In genomic region chr3:196711838-196712513, GRCh38 we compare ENCODE assay signal across 8 cellular contexts. TPM values are rescaled to one million over a fixed set of nuclear protein-coding genes. Genes with fewer than 3 reads are reported as not detected.
A peak's percentile ranks its signal among the peaks of the same experiment; 100 is the strongest.
DNase-seq lines count a peak whose midpoint lies in the region; ATAC-seq and TF ChIP-seq lines count a peak whose summit lies in the region.

TSS of gene CEP19 (minus strand) at chr3:196712250. CDS start at chr3:196708657, 3,593 bp downstream.
TSS of gene PIGX (plus strand) at chr3:196712377.

- H3K27me3 ChIP-seq in cardiac muscle cell, result no peaks in the 10 kb centered on the region
- H3K27me3 ChIP-seq in transverse colon, result no peaks in the 10 kb centered on the region

- H3K9me3 ChIP-seq in cardiac muscle cell (ENCODE audit: low read depth) (no peaks in the 10 kb centered on the region), transverse colon (no peaks in the 10 kb centered on the region)

- DNase-seq in NCI-H1092 treated with DMSO at 0.1 percent for 48 hours (lab: John Stamatoyannopoulos, UW) (peak; percentile 81), SKM-1 treated with dmso at 0.1 percent for 144 hours (lab: John Stamatoyannopoulos, UW; ENCODE audit: unreplicated experiment) (peak; percentile 75), cardiac muscle cell (ENCODE audit: low read depth in 1 of 2, low spot score in 1 of 2) (peak; percentile 89 to 91), pons (ENCODE audit: low spot score) (peak; percentile 89), transverse colon (peak; percentile 87)
- DNase-seq in activated naive CD8-positive, alpha-beta T cell treated with anti-CD3 and anti-CD28 coated beads, Interleukin-2, amount 10 ng/mL, durations not matched to agents 7 days and 5 days, result peak; percentile 96

- H3K9me3 Mint-ChIP-seq in activated naive CD8-positive, alpha-beta T cell treated with anti-CD3 and anti-CD28 coated beads, Interleukin-2, amount 10 ng/mL, durations not matched to agents 7 days and 5 days, result no peaks in the 10 kb centered on the region

- H3K4me1 Mint-ChIP-seq in activated naive CD8-positive, alpha-beta T cell treated with anti-CD3 and anti-CD28 coated beads, Interleukin-2, amount 10 ng/mL, durations not matched to agents 7 days and 5 days, result peaks cover 24% of the 10 kb centered on the region

- in situ Hi-C loops in transverse colon (cut with MboI; ENCODE audit: low pct_ligation_motif_present in 1 of 4, low pct_unique_long_range_greater_than_20kb in 1 of 4, low sequenced_read_pairs in 3 of 4), result no loop called here

- peak within 1 kb of the TSS; percentile 50 for H3K4me3 ChIP-seq in cardiac muscle cell
- peak within 1 kb of the TSS; percentile 64 to 77 (median 70) for H3K4me3 ChIP-seq in transverse colon

- peak; percentile 87 for TF ChIP-seq POLR2A in GM10847 (IDR thresholded peaks at IDR 0.05; ENCODE audit: extremely low read depth, insufficient read length)
- TF ChIP-seq POLR2A in transverse colon (IDR thresholded peaks at IDR 0.05), result peak; percentile 40

- no peak for TF ChIP-seq EP300 in transverse colon (IDR thresholded peaks at IDR 0.05; ENCODE audit: low read depth)

- H3K27ac Mint-ChIP-seq in activated naive CD8-positive, alpha-beta T cell treated with anti-CD3 and anti-CD28 coated beads, Interleukin-2, amount 10 ng/mL, durations not matched to agents 7 days and 5 days, result peak within 1 kb of the TSS; percentile 95

- TF ChIP-seq CTCF in cardiac muscle cell (IDR thresholded peaks at IDR 0.05; ENCODE audit: low read depth, low read length), result no peak
- peak in 2 of 5 experiments; percentile 16 to 40 for TF ChIP-seq CTCF in transverse colon (IDR thresholded peaks at IDR 0.05)

- intact Hi-C loops in transverse colon (cut with DNase I; ENCODE audit: low total_unique reads), result no loop called here

- H3K36me3 ChIP-seq in cardiac muscle cell (no peaks in the 10 kb centered on the region), transverse colon (no peaks in the 10 kb centered on the region)

- no peaks in the 10 kb centered on the region for H3K27me3 Mint-ChIP-seq in activated naive CD8-positive, alpha-beta T cell treated with anti-CD3 and anti-CD28 coated beads, Interleukin-2, amount 10 ng/mL, durations not matched to agents 7 days and 5 days

- H3K4me1 ChIP-seq in cardiac muscle cell (ENCODE audit: low read depth) (peaks cover 4% of the 10 kb centered on the region), transverse colon (peaks cover 4 to 19% (median 16%) of the 10 kb centered on the region in 4 donors)

- ATAC-seq in HG02610 (IDR thresholded peaks at IDR 0.05; ENCODE audit: unreplicated experiment), result peak; percentile 82
- peak; percentile 81 for ATAC-seq in activated naive CD8-positive, alpha-beta T cell treated with anti-CD3 and anti-CD28 coated beads, Interleukin-2, amount 10 ng/mL, durations not matched to agents 7 days and 5 days (ENCODE audit: low read depth)

- peaks cover 5% of the 10 kb centered on the region for H3K36me3 Mint-ChIP-seq in activated naive CD8-positive, alpha-beta T cell treated with anti-CD3 and anti-CD28 coated beads, Interleukin-2, amount 10 ng/mL, durations not matched to agents 7 days and 5 days

- WGBS in transverse colon (ENCODE audit: low coverage in 1 of 2), 2 donors, result 1% methylated on average over 27 of the region's 68 CpGs; no CpG with 5 or more reads in 1 of the 2 donors

- H3K4me3 Mint-ChIP-seq in activated naive CD8-positive, alpha-beta T cell treated with anti-CD3 and anti-CD28 coated beads, Interleukin-2, amount 10 ng/mL, durations not matched to agents 7 days and 5 days, result peak within 1 kb of the TSS; percentile 95

- H3K27ac ChIP-seq in cardiac muscle cell (peak within 1 kb of the TSS; percentile 97), transverse colon (peak within 1 kb of the TSS; percentile 92 to 96 (median 96))

- POLR2A ChIA-PET in activated naive CD8-positive, alpha-beta T cell treated with anti-CD3 and anti-CD28 coated beads, Interleukin-2, amount 10 ng/mL, durations not matched to agents 7 days and 5 days (lab: Charles Lee), result interaction anchor here (0.6 to 3.5 kb wide), 10 partner anchors 9 to 848 kb away, joined by 3 to 28 read pairs (median 4); partner anchors contain the start of genes DYNLT2B, FBXO45, NRROS and PAK2

RNA-seq across cellular contexts. Expression of gene CEP19, which starts in this region (rescaled TPM):
- total RNA-seq in activated naive CD8-positive, alpha-beta T cell treated with anti-CD3 and anti-CD28 coated beads, Interleukin-2, amount 10 ng/mL, durations not matched to agents 7 days and 5 days, result 1 to 10 TPM; 4.8 to 5.7 TPM
- 2.9 and 5.0 TPM in 2 replicates for total RNA-seq in cardiac muscle cell
- polyA plus RNA-seq in cardiac muscle cell, result 8.2 and 9.3 TPM in 2 replicates
- 1 to 10 TPM in 2 of 4 donors, under 1 TPM in 1, not detected in 1; 0.32 to 2.2 (median 1.8) TPM for total RNA-seq in transverse colon

RNA-seq across cellular contexts. Expression of gene PIGX, which starts in this region (rescaled TPM):
- 10 to 100 TPM; 32.6 to 33.5 TPM for total RNA-seq in activated naive CD8-positive, alpha-beta T cell treated with anti-CD3 and anti-CD28 coated beads, Interleukin-2, amount 10 ng/mL, durations not matched to agents 7 days and 5 days
- total RNA-seq in cardiac muscle cell, result 21.7 and 61.3 TPM in 2 replicates
- polyA plus RNA-seq in cardiac muscle cell, result 54.5 and 61.2 TPM in 2 replicates
- total RNA-seq in transverse colon, result 10 to 100 TPM in 3 of 4 donors, 1 to 10 TPM in 1; 4.0 to 36.3 (median 23.6) TPM

Comparison
In these comparisons a context has a peak if more than half of its experiments do, and no peak if none do; other contexts are left out.
1. Peak in every context shown above with its lines: DNase-seq, ATAC-seq, H3K4me3 ChIP-seq and H3K27ac ChIP-seq.